10 cellular contexts compared by ENCODE assay signal in the genomic region with DNA sequence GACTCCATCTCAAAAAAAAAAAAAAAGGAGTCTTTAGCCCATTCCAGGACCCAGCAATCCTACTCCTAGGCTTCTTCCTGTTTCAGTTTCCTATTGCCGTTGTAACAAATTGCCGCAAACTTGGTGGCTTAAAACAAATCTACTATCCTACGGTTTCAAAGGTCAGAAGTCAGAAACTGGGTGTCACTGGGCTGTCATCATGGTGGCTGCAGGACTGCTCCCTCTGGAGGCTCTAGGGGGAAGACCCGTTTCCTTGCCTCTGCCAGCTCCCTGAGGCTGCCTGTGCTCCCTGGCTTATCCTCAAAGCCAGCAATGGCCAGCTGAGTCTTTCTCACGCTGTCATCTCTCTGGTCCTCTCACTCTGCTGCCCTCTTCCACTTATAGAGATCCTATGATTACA. TPM values are rescaled to one million over a fixed set of nuclear protein-coding genes. Genes with fewer than 3 reads are reported as not detected.
DNase-seq lines count a peak whose midpoint lies in the region; ATAC-seq and TF ChIP-seq lines count a peak whose summit lies in the region.
"Had no signal": no experiment of that assay in that cellular context is flagged by ENCODE, and none has a peak within 500 bp of the region (broad histone marks: within the 10 kb centered on the region; RNA-seq: fewer than 3 reads in every experiment).

No MANE protein-coding gene starts in this region.

- H3K4me3 Mint-ChIP-seq in glutamatergic neuron (ENCODE audit: unreplicated experiment), result no peak overlapping the region

- peaks cover 7% of the 10 kb centered on the region for H3K36me3 Mint-ChIP-seq in glutamatergic neuron (ENCODE audit: unreplicated experiment)

- intact Hi-C loops in aorta (cut with DNase I), result no loop called here
- intact Hi-C loops in ascending aorta (cut with DNase I), result no loop called here

- no peak overlapping the region for H3K27ac Mint-ChIP-seq in glutamatergic neuron (ENCODE audit: unreplicated experiment)

- no peaks in the 10 kb centered on the region for H3K9me3 ChIP-seq in aorta (ENCODE audit: control insufficient read depth, low read length)
- H3K9me3 ChIP-seq in effector memory CD4-positive, alpha-beta T cell (ENCODE audit: control insufficient read depth, low read length), result no peaks in the 10 kb centered on the region
- no peaks in the 10 kb centered on the region for H3K9me3 ChIP-seq in ascending aorta

- peaks cover 19% of the 10 kb centered on the region for H3K4me1 Mint-ChIP-seq in glutamatergic neuron (ENCODE audit: low read depth, unreplicated experiment)

- ATAC-seq in GM18858 (IDR thresholded peaks at IDR 0.05; ENCODE audit: unreplicated experiment) (no peak), aorta (ENCODE audit: low FRiP score) (no peak)

- CTCF ChIA-PET in AG04449 (lab: Yijun Ruan, JAX), result interaction anchor here (0.9 to 2.2 kb wide), 5 partner anchors 9 to 335 kb away, joined by 3 to 6 read pairs (median 4); no protein-coding TSS in a partner anchor

- POLR2A ChIA-PET in AG04449 (lab: Yijun Ruan, JAX), result no interaction called here

- peaks cover 5% of the 10 kb centered on the region for H3K9me3 Mint-ChIP-seq in glutamatergic neuron (ENCODE audit: unreplicated experiment)

- peaks cover 9% of the 10 kb centered on the region for H3K27me3 Mint-ChIP-seq in glutamatergic neuron (ENCODE audit: unreplicated experiment)

- H3K27me3 ChIP-seq in H7 (ENCODE audit: control insufficient read depth, insufficient read depth, low read length) (no peaks in the 10 kb centered on the region), aorta (ENCODE audit: control insufficient read depth in 1 of 2, insufficient read depth in 2 of 2, low read length in 1 of 2) (peaks cover 0 to 4% of the 10 kb centered on the region in 2 donors), ascending aorta (no peaks in the 10 kb centered on the region)
- no peaks in the 10 kb centered on the region for H3K27me3 ChIP-seq in effector memory CD4-positive, alpha-beta T cell (replicated peaks; ENCODE audit: control insufficient read depth, insufficient read depth, low read length, poor library complexity, severe bottlenecking)

- 34 to 52% methylated on average over 5 of the region's 5 CpGs for WGBS in aorta, 2 donors

- no peaks in the 10 kb centered on the region for H3K4me1 ChIP-seq in aorta (ENCODE audit: control insufficient read depth in 1 of 2, insufficient read depth in 2 of 2, low read length in 2 of 2)
- H3K4me1 ChIP-seq in effector memory CD4-positive, alpha-beta T cell (ENCODE audit: control insufficient read depth, insufficient read depth, low read length, poor library complexity, severe bottlenecking), result no peaks in the 10 kb centered on the region
- H3K4me1 ChIP-seq in ascending aorta, result no peaks in the 10 kb centered on the region

- H3K27ac ChIP-seq in aorta (ENCODE audit: low read depth in 1 of 2, low read length in 2 of 2) (no peak overlapping the region), ascending aorta (no peak overlapping the region)
- no peak overlapping the region for H3K27ac ChIP-seq in effector memory CD4-positive, alpha-beta T cell (ENCODE audit: insufficient read depth, low read length, poor library complexity, severe bottlenecking)

- H3K36me3 ChIP-seq in H7 (replicated peaks; ENCODE audit: control insufficient read depth, insufficient read depth, low read length) (no peaks in the 10 kb centered on the region), aorta (ENCODE audit: control insufficient read depth in 1 of 2, insufficient read depth in 2 of 2, low read length in 1 of 2) (no peaks in the 10 kb centered on the region), ascending aorta (no peaks in the 10 kb centered on the region)
- no peaks in the 10 kb centered on the region for H3K36me3 ChIP-seq in effector memory CD4-positive, alpha-beta T cell (ENCODE audit: control insufficient read depth, insufficient read depth, low read length)

- no peak overlapping the region for H3K4me3 ChIP-seq in AG04449 (ENCODE audit: low read depth, low read length)
- no peak overlapping the region for H3K4me3 ChIP-seq in H7 (ENCODE audit: insufficient read depth, low read depth, low read length)
- no peak overlapping the region for H3K4me3 ChIP-seq in aorta (ENCODE audit: low read length in 2 of 2)
- H3K4me3 ChIP-seq in effector memory CD4-positive, alpha-beta T cell (ENCODE audit: insufficient read depth, low read depth, low read length, poor library complexity, severe bottlenecking), result no peak overlapping the region
- H3K4me3 ChIP-seq in ascending aorta, result no peak overlapping the region

- no peak for DNase-seq in AG04449 (ENCODE audit: low read depth, low spot score)
- peak; percentile 61 for DNase-seq in H7
- DNase-seq in RPMI7951 (ENCODE audit: low read depth), result peak; percentile 29
- peak; percentile 43 for DNase-seq in glutamatergic neuron
- no peak for DNase-seq in aorta
- DNase-seq in effector memory CD4-positive, alpha-beta T cell, result no peak
- no peak for DNase-seq in ascending aorta (ENCODE audit: low spot score in 2 of 2)
- DNase-seq: activated CD4-positive, alpha-beta T cell treated with anti-CD3 and anti-CD28 coated beads, Interleukin-2, amount 50 U/mL, for 48 hours; NCI-H1436 had no signal

- TF ChIP-seq CTCF in AG04449 (IDR thresholded peaks at IDR 0.05; ENCODE audit: insufficient read depth, low read length, missing control alignments) (peak; percentile 32), glutamatergic neuron (IDR thresholded peaks at IDR 0.05; ENCODE audit: partially characterized antibody, unreplicated experiment) (no peak), ascending aorta (IDR thresholded peaks at IDR 0.05) (no peak)

RNA-seq across cellular contexts. Expression of a gene that starts 8.7 kb away (rescaled TPM):
- 3.7 and 4.8 TPM in 2 replicates for total RNA-seq in H7 (2014; rRNA removed; shearing (Covaris generic))
- total RNA-seq in RPMI7951 (2014; rRNA removed; shearing (Covaris generic)), result 0.78 and 0.96 TPM in 2 replicates
- total RNA-seq in glutamatergic neuron (ENCODE audit: unreplicated experiment) (9.6 TPM), aorta (1 to 10 TPM; 1.4 to 3.5 TPM), ascending aorta (5.3 TPM)
- polyA plus RNA-seq in aorta, result under 1 TPM; 0.51 to 0.63 TPM

Comparison
In these comparisons a context has a peak if more than half of its experiments do, and no peak if none do; other contexts are left out.
1. DNase-seq: peak in H7 (single experiment), RPMI7951 (single experiment) and glutamatergic neuron (single experiment); none in AG04449 (single experiment), aorta (0 of 2), effector memory CD4-positive, alpha-beta T cell (0 of 3) and ascending aorta (0 of 2).